3 cellular contexts compared by ENCODE assay signal in the genomic region with DNA sequence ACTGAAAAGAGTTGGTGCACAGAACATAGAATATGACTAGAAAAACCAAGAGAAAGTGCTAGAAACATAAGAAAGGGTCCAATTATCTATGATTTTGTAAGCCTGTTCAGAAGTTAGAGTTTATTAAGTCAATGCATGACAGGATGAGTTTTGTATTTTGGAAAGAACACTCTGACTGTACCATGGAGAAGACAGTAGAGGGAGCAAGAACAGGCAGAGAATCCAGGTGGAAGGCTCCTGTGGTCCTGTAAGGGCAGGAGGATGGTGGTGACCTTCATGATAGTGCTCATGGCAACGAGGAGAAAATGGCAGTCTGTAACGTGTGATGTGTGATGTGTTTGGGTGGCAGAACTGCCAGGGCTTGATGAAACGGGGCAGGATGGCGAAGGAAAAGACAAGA.
TF ChIP-seq lines count a peak whose summit lies in the region.

No MANE protein-coding gene starts in this region.

TF ChIP-seq in H1, 55 proteins besides CTCF, POLR2A, EP300 and RAD21 (continued from another document):
- TF ChIP-seq POLR2AphosphoS5 (IDR thresholded peaks at IDR 0.05; ENCODE audit: low read depth, low read length) (no peak), SIRT6 (IDR thresholded peaks at IDR 0.05; ENCODE audit: low read length) (no peak), SUZ12 (IDR thresholded peaks at IDR 0.05; ENCODE audit: low read length) (no peak), TAF7 (optimal IDR thresholded peaks at IDR 0.05; ENCODE audit: borderline replicate concordance, low read depth, low read length) (no peak), POU5F1 (IDR thresholded peaks at IDR 0.05; ENCODE audit: low read depth, low read length) (no peak), CREB1 (IDR thresholded peaks at IDR 0.05) (no peak), TAF1 (IDR thresholded peaks at IDR 0.05; ENCODE audit: low read depth, low read length) (no peak), RXRA (IDR thresholded peaks at IDR 0.05; ENCODE audit: insufficient read depth, low read depth, low read length) (no peak), GABPA (IDR thresholded peaks at IDR 0.05; ENCODE audit: borderline replicate concordance, insufficient read depth, low read length) (no peak), CHD2 (IDR thresholded peaks at IDR 0.05; ENCODE audit: low read length) (no peak), KDM4A (IDR thresholded peaks at IDR 0.05; ENCODE audit: low read depth, low read length, severe bottlenecking) (no peak), RBBP5 (IDR thresholded peaks at IDR 0.05; ENCODE audit: borderline replicate concordance, low read depth, low read length) (no peak), MAFK (IDR thresholded peaks at IDR 0.05; ENCODE audit: low read depth, low read length) (no peak)
- TF ChIP-seq, protein P1, sequence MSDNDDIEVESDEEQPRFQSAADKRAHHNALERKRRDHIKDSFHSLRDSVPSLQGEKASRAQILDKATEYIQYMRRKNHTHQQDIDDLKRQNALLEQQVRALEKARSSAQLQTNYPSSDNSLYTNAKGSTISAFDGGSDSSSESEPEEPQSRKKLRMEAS (IDR thresholded peaks at IDR 0.05): no peak
- TF ChIP-seq, protein P2, sequence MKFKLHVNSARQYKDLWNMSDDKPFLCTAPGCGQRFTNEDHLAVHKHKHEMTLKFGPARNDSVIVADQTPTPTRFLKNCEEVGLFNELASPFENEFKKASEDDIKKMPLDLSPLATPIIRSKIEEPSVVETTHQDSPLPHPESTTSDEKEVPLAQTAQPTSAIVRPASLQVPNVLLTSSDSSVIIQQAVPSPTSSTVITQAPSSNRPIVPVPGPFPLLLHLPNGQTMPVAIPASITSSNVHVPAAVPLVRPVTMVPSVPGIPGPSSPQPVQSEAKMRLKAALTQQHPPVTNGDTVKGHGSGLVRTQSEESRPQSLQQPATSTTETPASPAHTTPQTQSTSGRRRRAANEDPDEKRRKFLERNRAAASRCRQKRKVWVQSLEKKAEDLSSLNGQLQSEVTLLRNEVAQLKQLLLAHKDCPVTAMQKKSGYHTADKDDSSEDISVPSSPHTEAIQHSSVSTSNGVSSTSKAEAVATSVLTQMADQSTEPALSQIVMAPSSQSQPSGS (IDR thresholded peaks at IDR 0.05; ENCODE audit: low read length): no peak

TF ChIP-seq in liver, 16 proteins besides CTCF, POLR2A, EP300 and RAD21:
- TF ChIP-seq, protein P3, sequence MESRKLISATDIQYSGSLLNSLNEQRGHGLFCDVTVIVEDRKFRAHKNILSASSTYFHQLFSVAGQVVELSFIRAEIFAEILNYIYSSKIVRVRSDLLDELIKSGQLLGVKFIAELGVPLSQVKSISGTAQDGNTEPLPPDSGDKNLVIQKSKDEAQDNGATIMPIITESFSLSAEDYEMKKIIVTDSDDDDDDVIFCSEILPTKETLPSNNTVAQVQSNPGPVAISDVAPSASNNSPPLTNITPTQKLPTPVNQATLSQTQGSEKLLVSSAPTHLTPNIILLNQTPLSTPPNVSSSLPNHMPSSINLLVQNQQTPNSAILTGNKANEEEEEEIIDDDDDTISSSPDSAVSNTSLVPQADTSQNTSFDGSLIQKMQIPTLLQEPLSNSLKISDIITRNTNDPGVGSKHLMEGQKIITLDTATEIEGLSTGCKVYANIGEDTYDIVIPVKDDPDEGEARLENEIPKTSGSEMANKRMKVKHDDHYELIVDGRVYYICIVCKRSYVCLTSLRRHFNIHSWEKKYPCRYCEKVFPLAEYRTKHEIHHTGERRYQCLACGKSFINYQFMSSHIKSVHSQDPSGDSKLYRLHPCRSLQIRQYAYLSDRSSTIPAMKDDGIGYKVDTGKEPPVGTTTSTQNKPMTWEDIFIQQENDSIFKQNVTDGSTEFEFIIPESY (IDR thresholded peaks at IDR 0.05): no peak
- TF ChIP-seq, protein P4, sequence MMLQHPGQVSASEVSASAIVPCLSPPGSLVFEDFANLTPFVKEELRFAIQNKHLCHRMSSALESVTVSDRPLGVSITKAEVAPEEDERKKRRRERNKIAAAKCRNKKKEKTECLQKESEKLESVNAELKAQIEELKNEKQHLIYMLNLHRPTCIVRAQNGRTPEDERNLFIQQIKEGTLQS (IDR thresholded peaks at IDR 0.05): no peak
- TF ChIP-seq JUND (IDR thresholded peaks at IDR 0.05) (no peak), FOXA1 (IDR thresholded peaks at IDR 0.05) (no peak), FOXA2 (IDR thresholded peaks at IDR 0.05) (no peak), NR2F2 (IDR thresholded peaks at IDR 0.05) (no peak), RXRA (IDR thresholded peaks at IDR 0.05) (no peak), YY1 (IDR thresholded peaks at IDR 0.05) (no peak), HNF4G (IDR thresholded peaks at IDR 0.05) (no peak), SP1 (IDR thresholded peaks at IDR 0.05) (no peak), TAF1 (conservative IDR thresholded peaks at IDR 0.05) (no peak), HNF4A (conservative IDR thresholded peaks at IDR 0.05) (no peak), EGR1 (IDR thresholded peaks at IDR 0.05; ENCODE audit: low read depth in 2 of 2) (no peak), GABPA (IDR thresholded peaks at IDR 0.05 in 1 of 2, conservative IDR thresholded peaks at IDR 0.05 in 1 of 2) (no peak)
- TF ChIP-seq, protein P5, sequence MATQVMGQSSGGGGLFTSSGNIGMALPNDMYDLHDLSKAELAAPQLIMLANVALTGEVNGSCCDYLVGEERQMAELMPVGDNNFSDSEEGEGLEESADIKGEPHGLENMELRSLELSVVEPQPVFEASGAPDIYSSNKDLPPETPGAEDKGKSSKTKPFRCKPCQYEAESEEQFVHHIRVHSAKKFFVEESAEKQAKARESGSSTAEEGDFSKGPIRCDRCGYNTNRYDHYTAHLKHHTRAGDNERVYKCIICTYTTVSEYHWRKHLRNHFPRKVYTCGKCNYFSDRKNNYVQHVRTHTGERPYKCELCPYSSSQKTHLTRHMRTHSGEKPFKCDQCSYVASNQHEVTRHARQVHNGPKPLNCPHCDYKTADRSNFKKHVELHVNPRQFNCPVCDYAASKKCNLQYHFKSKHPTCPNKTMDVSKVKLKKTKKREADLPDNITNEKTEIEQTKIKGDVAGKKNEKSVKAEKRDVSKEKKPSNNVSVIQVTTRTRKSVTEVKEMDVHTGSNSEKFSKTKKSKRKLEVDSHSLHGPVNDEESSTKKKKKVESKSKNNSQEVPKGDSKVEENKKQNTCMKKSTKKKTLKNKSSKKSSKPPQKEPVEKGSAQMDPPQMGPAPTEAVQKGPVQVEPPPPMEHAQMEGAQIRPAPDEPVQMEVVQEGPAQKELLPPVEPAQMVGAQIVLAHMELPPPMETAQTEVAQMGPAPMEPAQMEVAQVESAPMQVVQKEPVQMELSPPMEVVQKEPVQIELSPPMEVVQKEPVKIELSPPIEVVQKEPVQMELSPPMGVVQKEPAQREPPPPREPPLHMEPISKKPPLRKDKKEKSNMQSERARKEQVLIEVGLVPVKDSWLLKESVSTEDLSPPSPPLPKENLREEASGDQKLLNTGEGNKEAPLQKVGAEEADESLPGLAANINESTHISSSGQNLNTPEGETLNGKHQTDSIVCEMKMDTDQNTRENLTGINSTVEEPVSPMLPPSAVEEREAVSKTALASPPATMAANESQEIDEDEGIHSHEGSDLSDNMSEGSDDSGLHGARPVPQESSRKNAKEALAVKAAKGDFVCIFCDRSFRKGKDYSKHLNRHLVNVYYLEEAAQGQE (IDR thresholded peaks at IDR 0.05): no peak
- TF ChIP-seq, protein P1 (IDR thresholded peaks at IDR 0.05): no peak

TF ChIP-seq in HEK293T, 16 proteins besides CTCF, POLR2A, EP300 and RAD21 (continued from another document):
- TF ChIP-seq ARNT (IDR thresholded peaks at IDR 0.05) (no peak), L3MBTL2 (conservative IDR thresholded peaks at IDR 0.05) (no peak), FOXA1 (IDR thresholded peaks at IDR 0.05) (no peak), SP1 (IDR thresholded peaks at IDR 0.05) (no peak), SUZ12 (IDR thresholded peaks at IDR 0.05) (no peak), ZNF384 (IDR thresholded peaks at IDR 0.05) (no peak), ELF4 (IDR thresholded peaks at IDR 0.05) (no peak), FOXK2 (IDR thresholded peaks at IDR 0.05) (no peak)
- TF ChIP-seq, protein P6, sequence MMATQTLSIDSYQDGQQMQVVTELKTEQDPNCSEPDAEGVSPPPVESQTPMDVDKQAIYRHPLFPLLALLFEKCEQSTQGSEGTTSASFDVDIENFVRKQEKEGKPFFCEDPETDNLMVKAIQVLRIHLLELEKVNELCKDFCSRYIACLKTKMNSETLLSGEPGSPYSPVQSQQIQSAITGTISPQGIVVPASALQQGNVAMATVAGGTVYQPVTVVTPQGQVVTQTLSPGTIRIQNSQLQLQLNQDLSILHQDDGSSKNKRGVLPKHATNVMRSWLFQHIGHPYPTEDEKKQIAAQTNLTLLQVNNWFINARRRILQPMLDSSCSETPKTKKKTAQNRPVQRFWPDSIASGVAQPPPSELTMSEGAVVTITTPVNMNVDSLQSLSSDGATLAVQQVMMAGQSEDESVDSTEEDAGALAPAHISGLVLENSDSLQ (IDR thresholded peaks at IDR 0.05): no peak
TF ChIP-seq in HEK293T: peak in this region for 0.
